Comparison of ENCODE assay signal across 19 cellular contexts in the genomic region with DNA sequence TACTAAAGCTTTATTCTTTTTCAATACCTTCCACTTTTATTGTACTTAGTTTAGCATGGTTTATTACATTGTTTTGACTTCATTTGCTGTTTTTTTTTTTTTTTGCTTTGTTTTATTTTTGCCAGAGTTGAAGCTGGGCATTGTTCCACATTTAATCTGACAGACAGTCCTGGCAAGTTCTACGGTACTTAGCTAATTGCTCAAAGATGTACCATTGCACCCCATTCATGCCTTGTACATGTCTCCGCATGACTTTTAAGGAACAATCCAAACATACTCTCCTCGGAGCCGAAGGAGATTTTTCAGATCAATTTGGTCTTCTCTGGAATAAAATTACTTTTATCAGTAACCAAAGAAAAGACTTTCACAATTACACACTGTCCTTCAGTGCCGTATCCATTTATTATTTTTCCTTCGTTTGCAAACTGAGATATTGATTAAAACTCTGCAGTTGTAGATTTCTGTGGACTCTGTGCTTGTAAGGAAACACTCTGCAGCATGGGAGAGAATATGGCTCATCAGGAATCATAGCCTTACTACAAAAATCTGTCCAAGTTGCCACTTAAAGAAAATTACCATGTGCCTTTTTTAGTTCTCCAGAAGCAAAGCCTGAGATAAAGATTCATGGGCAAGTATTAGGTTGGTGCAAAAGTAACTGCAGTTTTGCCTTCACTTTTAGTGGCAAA.
A peak's percentile ranks its signal among the peaks of the same experiment; 100 is the strongest.
DNase-seq lines count a peak whose midpoint lies in the region; ATAC-seq and TF ChIP-seq lines count a peak whose summit lies in the region.
"Had no signal": no experiment of that assay in that cellular context is flagged by ENCODE, and none has a peak within 500 bp of the region (broad histone marks: within the 10 kb centered on the region; RNA-seq: fewer than 3 reads in every experiment).

No MANE protein-coding gene starts in this region.

- dilution Hi-C loops in mammary epithelial cell (cut with HindIII; ENCODE audit: low sequenced_read_pairs): no loop called here

- no peak for TF ChIP-seq CTCF in left ventricle myocardium inferior (IDR thresholded peaks at IDR 0.05; ENCODE audit: borderline replicate concordance)
- TF ChIP-seq CTCF in mammary epithelial cell (conservative IDR thresholded peaks at IDR 0.05 in 1 of 2, IDR thresholded peaks at IDR 0.05 in 1 of 2; ENCODE audit: extremely low read depth in 1 of 2, insufficient read depth in 1 of 2, low read depth in 1 of 2, low read length in 2 of 2): no peak
- TF ChIP-seq CTCF in hepatocyte (IDR thresholded peaks at IDR 0.05; ENCODE audit: poor library complexity): no peak

- H3K4me3 ChIP-seq in left ventricle myocardium inferior: no peak overlapping the region
- H3K4me3 ChIP-seq in mammary epithelial cell (replicated peaks in 1 of 3; ENCODE audit: insufficient read depth in 1 of 3, low read depth in 2 of 3, low read length in 3 of 3): peak overlapping the region in 2 of 3 experiments; percentile 9 to 31
- no peak overlapping the region for H3K4me3 ChIP-seq in hepatocyte
- H3K4me3 ChIP-seq: BLaER1, GM23248 had no signal

- H3K9me3 ChIP-seq in left ventricle myocardium inferior (replicated peaks) (peaks cover 10% of the 10 kb centered on the region), mammary epithelial cell (replicated peaks; ENCODE audit: insufficient read depth, low read length) (no peaks in the 10 kb centered on the region), hepatocyte (ENCODE audit: low read depth) (no peaks in the 10 kb centered on the region)
- H3K9me3 ChIP-seq: BLaER1 had no signal

- no peak overlapping the region for H3K27ac ChIP-seq in left ventricle myocardium inferior (replicated peaks)
- peak overlapping the region; percentile 42 for H3K27ac ChIP-seq in mammary epithelial cell (ENCODE audit: insufficient read depth, low read depth, low read length)
- peak overlapping the region; percentile 27 for H3K27ac ChIP-seq in hepatocyte
- H3K27ac ChIP-seq: BLaER1, GM23248 had no signal

- peak; percentile 45 for ATAC-seq in left ventricle myocardium superior
- ATAC-seq: CD8-positive, alpha-beta T cell had no signal

- CTCF ChIA-PET in mammary epithelial cell (lab: Charles Lee; ENCODE audit: low non-redundant PET): interaction anchor here (0.7 kb wide), 1 partner anchor 9 kb away, joined by 4 read pairs; no protein-coding TSS in a partner anchor

- BruUV-seq in mammary epithelial cell (replicated peaks; lab: Mats Ljungman, UMichigan): no TSS peak

- H3K4me2 ChIP-seq in mammary epithelial cell (ENCODE audit: insufficient read depth, low read depth, low read length) (peak overlapping the region; percentile 93), hepatocyte (peak overlapping the region; percentile 10)
- H3K4me2 ChIP-seq: BLaER1 had no signal

- intact Hi-C loops in left ventricle myocardium superior (cut with micrococcal nuclease): no loop called here
- intact Hi-C loops in left ventricle myocardium inferior (cut with micrococcal nuclease): no loop called here
- intact Hi-C loops in mammary epithelial cell (cut with micrococcal nuclease): loop anchor here (1.0 to 5.0 kb wide), 2 partner anchors 114 to 407 kb away; no protein-coding TSS in a partner anchor

- H3K27me3 ChIP-seq in left ventricle myocardium inferior (ENCODE audit: low read depth) (no peaks in the 10 kb centered on the region), mammary epithelial cell (ENCODE audit: insufficient read depth, low read length) (no peaks in the 10 kb centered on the region), hepatocyte (no peaks in the 10 kb centered on the region)
- H3K27me3 ChIP-seq: BLaER1 had no signal

- H2AFZ ChIP-seq in mammary epithelial cell (ENCODE audit: low read depth, low read length) (peak overlapping the region; percentile 34), hepatocyte (peak overlapping the region; percentile 65)
- H2AFZ ChIP-seq: GM23248 had no signal

- H3K79me2 ChIP-seq in mammary epithelial cell (ENCODE audit: insufficient read depth, low read length): no peaks in the 10 kb centered on the region
- no peaks in the 10 kb centered on the region for H3K79me2 ChIP-seq in hepatocyte

- no peaks in the 10 kb centered on the region for H3K36me3 ChIP-seq in left ventricle myocardium inferior
- H3K36me3 ChIP-seq in mammary epithelial cell (ENCODE audit: insufficient read depth, low read length): no peaks in the 10 kb centered on the region
- no peaks in the 10 kb centered on the region for H3K36me3 ChIP-seq in hepatocyte (replicated peaks; ENCODE audit: insufficient read depth, low read depth)
- H3K36me3 ChIP-seq: BLaER1 had no signal

- no peak for DNase-seq in left ventricle myocardium superior
- no peak for DNase-seq in left ventricle myocardium inferior
- peak; percentile 55 for DNase-seq in mammary epithelial cell
- no peak for DNase-seq in hepatocyte (ENCODE audit: low spot score)
- no peak for DNase-seq in OCI-M2 (lab: John Stamatoyannopoulos, UW; ENCODE audit: unreplicated experiment)
- no peak for DNase-seq in NCI-H2081 (lab: John Stamatoyannopoulos, UW)
- DNase-seq in GM19240 (ENCODE audit: insufficient read length, low spot score): no peak
- DNase-seq in A172 (ENCODE audit: low spot score): no peak
- DNase-seq: 8988T; CD8-positive, alpha-beta T cell; DMS79; GM23248; KBM-7; NCI-H1105 treated with DMSO at 0.1 percent for 48 hours; NCI-H1694 treated with DMSO at 0.1 percent for 48 hours; NCI-H446; NCI-H69; NK-92 treated with Interleukin-12 subunit alpha and Interleukin-12 subunit beta, amount 100 ng/mL, for 24 hours had no signal

- H4K20me1 ChIP-seq in mammary epithelial cell (ENCODE audit: insufficient read depth, low read length) (no peaks in the 10 kb centered on the region), hepatocyte (ENCODE audit: insufficient read depth, poor library complexity, severe bottlenecking) (no peaks in the 10 kb centered on the region)
- H4K20me1 ChIP-seq: BLaER1 had no signal

- peaks cover 7% of the 10 kb centered on the region for H3K4me1 ChIP-seq in left ventricle myocardium inferior
- H3K4me1 ChIP-seq in mammary epithelial cell (ENCODE audit: insufficient read depth, low read length): peaks cover 19% of the 10 kb centered on the region
- no peaks in the 10 kb centered on the region for H3K4me1 ChIP-seq in hepatocyte (ENCODE audit: insufficient read depth)
- H3K4me1 ChIP-seq: BLaER1 had no signal

- H3K9me2 ChIP-seq in hepatocyte (replicated peaks; ENCODE audit: insufficient read depth): no peaks in the 10 kb centered on the region

- H3K9ac ChIP-seq in mammary epithelial cell (ENCODE audit: insufficient read depth, low read length): peak overlapping the region; percentile 14
- H3K9ac ChIP-seq: BLaER1, GM23248 had no signal

- in situ Hi-C loops in mammary epithelial cell (cut with MboI; ENCODE audit: low sequenced_read_pairs in 2 of 2): loop anchor here in 1 of 2 donors (25.0 kb wide), 2 partner anchors 556 to 1169 kb away; no protein-coding TSS in a partner anchor

- 0% methylated on average over 6 of the region's 6 CpGs for WGBS in mammary epithelial cell (ENCODE audit: low coverage, missing lambda C conversion rate)
- whole genome bisulfite sequencing in hepatocyte (ENCODE audit: low lambda C conversion rate, missing lambda C conversion rate): 79% methylated on average over 6 of the region's 6 CpGs

Comparison
In these comparisons a context has a peak if more than half of its experiments do, and no peak if none do; other contexts are left out.
1. H3K4me3 ChIP-seq: peak in mammary epithelial cell (2 of 3); none in left ventricle myocardium inferior (single experiment) and hepatocyte (single experiment).